In genomic region chr14:74882103-74882920, GRCh38 we compare ENCODE assay signal across 8 cellular contexts. TPM values are rescaled to one million over a fixed set of nuclear protein-coding genes. Genes with fewer than 3 reads are reported as not detected.
A peak's percentile ranks its signal among the peaks of the same experiment; 100 is the strongest.
DNase-seq lines count a peak whose midpoint lies in the region; ATAC-seq and TF ChIP-seq lines count a peak whose summit lies in the region.

No MANE protein-coding gene starts in this region.

- H3K36me3 ChIP-seq in osteoblast (ENCODE audit: insufficient read depth, low read length) = peaks cover 4% of the 10 kb centered on the region
- H3K36me3 ChIP-seq in uterus = no peaks in the 10 kb centered on the region

- peaks cover 48% of the 10 kb centered on the region for H3K36me3 Mint-ChIP-seq in activated T-helper 17 cell treated with anti-CD3 and anti-CD28 coated beads, Interleukin-2, amount 50 U/mL, for 72 hours (ENCODE audit: low read depth)

- peaks cover 44% of the 10 kb centered on the region for H3K4me1 Mint-ChIP-seq in activated T-helper 17 cell treated with anti-CD3 and anti-CD28 coated beads, Interleukin-2, amount 50 U/mL, for 72 hours

- H3K4me2 ChIP-seq in osteoblast (ENCODE audit: insufficient read depth, low read length) = peak overlapping the region; percentile 88

- no peaks in the 10 kb centered on the region for H3K9me3 Mint-ChIP-seq in activated T-helper 17 cell treated with anti-CD3 and anti-CD28 coated beads, Interleukin-2, amount 50 U/mL, for 72 hours

- DNase-seq in NCI-H1417 (lab: John Stamatoyannopoulos, UW) (peak; percentile 24 to 73 (median 53)), NCI-H1417 treated with DMSO at 0.1 percent for 48 hours (lab: John Stamatoyannopoulos, UW) (no peak), NCI-H2171 (lab: John Stamatoyannopoulos, UW) (peak; percentile 36), fibroblast of the aortic adventitia (ENCODE audit: low read depth) (peak; percentile 63), osteoblast (ENCODE audit: insufficient read length, low spot score, missing footprints) (peak; percentile 87), uterus (peak in 1 of 2 donors; percentile 33)

- H3K4me1 ChIP-seq in osteoblast (ENCODE audit: insufficient read depth, low read length) = peaks cover 45% of the 10 kb centered on the region
- peaks cover 8 to 9% of the 10 kb centered on the region in 2 donors for H3K4me1 ChIP-seq in uterus

- no peaks in the 10 kb centered on the region for H3K27me3 Mint-ChIP-seq in activated T-helper 17 cell treated with anti-CD3 and anti-CD28 coated beads, Interleukin-2, amount 50 U/mL, for 72 hours

- H3K9me3 ChIP-seq in osteoblast (ENCODE audit: low read depth, low read length) = no peaks in the 10 kb centered on the region
- no peaks in the 10 kb centered on the region for H3K9me3 ChIP-seq in uterus

- peak overlapping the region; percentile 99 for H3K4me3 Mint-ChIP-seq in activated T-helper 17 cell treated with anti-CD3 and anti-CD28 coated beads, Interleukin-2, amount 50 U/mL, for 72 hours

- H4K20me1 ChIP-seq in osteoblast (ENCODE audit: insufficient read depth, low read length) = peaks cover 37% of the 10 kb centered on the region

- H3K79me2 ChIP-seq in osteoblast (ENCODE audit: insufficient read depth, low read length) = peaks cover 51% of the 10 kb centered on the region

- intact Hi-C loops in uterus (cut with DNase I; ENCODE audit: low total_unique reads) = no loop called here

- peak; percentile 48 for ATAC-seq in HG02678 (IDR thresholded peaks at IDR 0.05; ENCODE audit: unreplicated experiment)
- ATAC-seq in activated T-helper 17 cell treated with anti-CD3 and anti-CD28 coated beads, Interleukin-2, amount 50 U/mL, for 72 hours (replicated peaks) = peak; percentile 60

- H2AFZ ChIP-seq in osteoblast (ENCODE audit: low read length) = peak overlapping the region; percentile 94

- TF ChIP-seq CTCF in fibroblast of the aortic adventitia (IDR thresholded peaks at IDR 0.05; ENCODE audit: insufficient read depth, low read length) (no peak), osteoblast (IDR thresholded peaks at IDR 0.05; ENCODE audit: extremely low read depth, low read depth, low read length) (no peak), uterus (IDR thresholded peaks at IDR 0.05) (no peak)

- peak overlapping the region; percentile 98 for H3K27ac Mint-ChIP-seq in activated T-helper 17 cell treated with anti-CD3 and anti-CD28 coated beads, Interleukin-2, amount 50 U/mL, for 72 hours

- H3K27me3 ChIP-seq in osteoblast (ENCODE audit: insufficient read depth, low read length) (no peaks in the 10 kb centered on the region), uterus (no peaks in the 10 kb centered on the region)

- H3K27ac ChIP-seq in osteoblast (ENCODE audit: low read depth, low read length) = peak overlapping the region; percentile 90
- peak overlapping the region; percentile 92 to 97 for H3K27ac ChIP-seq in uterus

- TF ChIP-seq POLR2A in uterus (IDR thresholded peaks at IDR 0.05) = no peak

- H3K4me3 ChIP-seq in fibroblast of the aortic adventitia (ENCODE audit: low read depth, low read length) = peak overlapping the region; percentile 75
- H3K4me3 ChIP-seq in osteoblast (ENCODE audit: insufficient read depth, low read length) = peak overlapping the region; percentile 93
- peak overlapping the region; percentile 73 to 99 for H3K4me3 ChIP-seq in uterus

RNA-seq across cellular contexts. Expression of gene DLST, which starts 0.6 kb away (rescaled TPM):
- 100 to 1,000 TPM; 102 to 132 TPM for total RNA-seq in activated T-helper 17 cell treated with anti-CD3 and anti-CD28 coated beads, Interleukin-2, amount 50 U/mL, for 72 hours
- total RNA-seq in fibroblast of the aortic adventitia (ENCODE audit: low replicate concordance) (31.1 and 68.5 TPM in 2 replicates), osteoblast (69.8 and 72.5 TPM in 2 replicates), uterus (10 to 100 TPM; 31.8 to 77.2 (median 62.7) TPM)

RNA-seq across cellular contexts. Expression of gene PROX2, which starts 6.4 kb away (rescaled TPM):
- total RNA-seq in activated T-helper 17 cell treated with anti-CD3 and anti-CD28 coated beads, Interleukin-2, amount 50 U/mL, for 72 hours = under 1 TPM; 0.71 TPM
- total RNA-seq in fibroblast of the aortic adventitia (ENCODE audit: low replicate concordance) = not detected in 2 replicates
- not detected in 2 replicates for total RNA-seq in osteoblast
- total RNA-seq in uterus = not detected

RNA-seq across cellular contexts. Expression of gene RPS6KL1, which starts 40.7 kb away (rescaled TPM):
- 1 to 10 TPM in 1 of 2 donors, under 1 TPM in 1; 0.79 to 3.2 TPM for total RNA-seq in activated T-helper 17 cell treated with anti-CD3 and anti-CD28 coated beads, Interleukin-2, amount 50 U/mL, for 72 hours
- total RNA-seq in fibroblast of the aortic adventitia (ENCODE audit: low replicate concordance) (0.09 and 1.6 TPM in 2 replicates), osteoblast (0.29 and 0.36 TPM in 2 replicates), uterus (10 to 100 TPM in 1 of 4 donors, 1 to 10 TPM in 1, under 1 TPM in 1, not detected in 1; 0.26 to 11.1 (median 3.0) TPM)
